Comparison of ENCODE assay signal across 10 cellular contexts in genomic region chr4:76624271-76624681, GRCh38.
DNase-seq lines count a peak whose midpoint lies in the region; ATAC-seq and TF ChIP-seq lines count a peak whose summit lies in the region.
"Had no signal": no experiment of that assay in that cellular context is flagged by ENCODE, and none has a peak within 500 bp of the region (broad histone marks: within the 10 kb centered on the region; RNA-seq: fewer than 3 reads in every experiment).

No MANE protein-coding gene starts in this region.

- H3K4me3 ChIP-seq in HFF-Myc (replicated peaks; ENCODE audit: low read depth, low read length) (0 out of 2 replicates have a peak overlapping the region, but pooled peaks have one; percentile 10), stomach smooth muscle (ENCODE audit: low read length in 2 of 2) (peak overlapping the region; percentile 36 to 62), BE2C (ENCODE audit: low read depth, low read length) (no peak overlapping the region)

- no peaks in the 10 kb centered on the region for H3K9me3 ChIP-seq in stomach smooth muscle (ENCODE audit: control insufficient read depth in 2 of 2, low read length in 2 of 2)
- H3K9me3 ChIP-seq in BE2C = no peaks in the 10 kb centered on the region

- H3K9ac ChIP-seq in stomach smooth muscle (ENCODE audit: low read length in 2 of 2) = peak overlapping the region; percentile 43 to 60

- H3K27ac ChIP-seq in cingulate gyrus (ENCODE audit: low read depth, low read length) (peak overlapping the region; percentile 6), stomach smooth muscle (ENCODE audit: low read length) (peak overlapping the region; percentile 68), RWPE1 (no peak overlapping the region)

- DNase-seq in HFF-Myc (ENCODE audit: extremely low read depth, low read depth) (peak; percentile 89), kidney tubule cell (ENCODE audit: low spot score) (peak; percentile 98), RWPE1 (ENCODE audit: low spot score) (no peak), BE2C (no peak), SHP77 treated with DMSO at 0.1 percent for 48 hours (lab: John Stamatoyannopoulos, UW) (no peak)
- DNase-seq: stimulated activated CD4-positive, alpha-beta T cell treated with anti-CD3 and anti-CD28 coated beads, Interleukin-4, amount 100 ng/mL, for 1 hour; T-helper 17 cell had no signal

- no peak for ATAC-seq in HG03342 (IDR thresholded peaks at IDR 0.05; ENCODE audit: unreplicated experiment)
- ATAC-seq: T-helper 17 cell had no signal

- TF ChIP-seq CTCF in HFF-Myc (IDR thresholded peaks at IDR 0.05; ENCODE audit: low read depth, low read length, missing control alignments) = no peak
- no peak for TF ChIP-seq CTCF in RWPE1 (conservative IDR thresholded peaks at IDR 0.05; ENCODE audit: low read depth)
- no peak for TF ChIP-seq CTCF in BE2C (IDR thresholded peaks at IDR 0.05; ENCODE audit: low read depth, low read length)

- no peaks in the 10 kb centered on the region for H3K36me3 ChIP-seq in stomach smooth muscle (ENCODE audit: control insufficient read depth in 2 of 2, insufficient read depth in 2 of 2, low read length in 2 of 2)
- no peaks in the 10 kb centered on the region for H3K36me3 ChIP-seq in BE2C

- peaks cover 5% of the 10 kb centered on the region for H3K4me1 ChIP-seq in stomach smooth muscle (ENCODE audit: control insufficient read depth, insufficient read depth, low read length)
- no peaks in the 10 kb centered on the region for H3K4me1 ChIP-seq in BE2C

- POLR2A ChIA-PET in RWPE1 (lab: Yijun Ruan, JAX; ENCODE audit: low non-redundant PET) = no interaction called here

- no peaks in the 10 kb centered on the region for H3K27me3 ChIP-seq in stomach smooth muscle (ENCODE audit: control insufficient read depth in 1 of 2, insufficient read depth in 2 of 2, low read length in 2 of 2)
- no peaks in the 10 kb centered on the region for H3K27me3 ChIP-seq in BE2C

- CTCF ChIA-PET in RWPE1 (lab: Yijun Ruan, JAX) = no interaction called here

Comparison
In these comparisons a context has a peak if more than half of its experiments do, and no peak if none do; other contexts are left out.
1. DNase-seq: peak in HFF-Myc (single experiment) and kidney tubule cell (single experiment); none in RWPE1 (single experiment), BE2C (single experiment) and SHP77 treated with DMSO at 0.1 percent for 48 hours (single experiment).